ENCODE assay signal across 2 cellular contexts in genomic region chr7:137195996-137196395, GRCh38.
TF ChIP-seq lines count a peak whose summit lies in the region.

No MANE protein-coding gene starts in this region.

TF ChIP-seq in IMR-90, 13 proteins besides CTCF, POLR2A, EP300 and RAD21 (continued from another document):
- TF ChIP-seq USF2 (IDR thresholded peaks at IDR 0.05; ENCODE audit: low read depth, low read length) = no peak
- TF ChIP-seq ELK1 (IDR thresholded peaks at IDR 0.05; ENCODE audit: borderline replicate concordance, low read depth, low read length) = no peak
- no peak for TF ChIP-seq MAZ (IDR thresholded peaks at IDR 0.05; ENCODE audit: borderline replicate concordance, low read depth, low read length)
- no peak for TF ChIP-seq RCOR1 (IDR thresholded peaks at IDR 0.05; ENCODE audit: insufficient replicate concordance, low read length)
- TF ChIP-seq MAFK (IDR thresholded peaks at IDR 0.05; ENCODE audit: low read depth, low read length) = peak; percentile 76
- TF ChIP-seq CEBPB (IDR thresholded peaks at IDR 0.05; ENCODE audit: low read depth, low read length) = no peak
- TF ChIP-seq SMC3 (IDR thresholded peaks at IDR 0.05; ENCODE audit: low read depth, low read length) = no peak

TF ChIP-seq in K562, 482 proteins besides CTCF, POLR2A, EP300 and RAD21 (continued from another document):
- no peak for TF ChIP-seq CTBP1 (IDR thresholded peaks at IDR 0.05; ENCODE audit: borderline replicate concordance)
- TF ChIP-seq C11orf30 (IDR thresholded peaks at IDR 0.05; ENCODE audit: low read depth) = peak; percentile 49
- TF ChIP-seq ZNF316 (IDR thresholded peaks at IDR 0.05) = peak; percentile 83
